ENCODE assay signal across 10 cellular contexts in genomic region chr10:131135716-131136115, GRCh38.
"Had no signal": no experiment of that assay in that cellular context is flagged by ENCODE, and none has a peak within 500 bp of the region (broad histone marks: within the 10 kb centered on the region; RNA-seq: fewer than 3 reads in every experiment).

No MANE protein-coding gene starts in this region.

- FAIRE-seq: HTR-8/SVneo, K562 had no signal

- DNase-seq: GM23248, GOT3, H7, HFFc6, IMR-90, KG1 had no signal

- H3K9ac ChIP-seq: GM23248 had no signal

- H3K4me3 ChIP-seq: GM23248, HAP-1, K562 had no signal

- H3K27ac Mint-ChIP-seq: HFFc6 had no signal

- H3K4me3 Mint-ChIP-seq: HFFc6 had no signal

- H3K27ac ChIP-seq: GM23248, HL-60 had no signal

- H3K9me3 ChIP-seq: HAP-1 had no signal

- H3K4me1 ChIP-seq: HAP-1 had no signal

- H3K36me3 ChIP-seq: HAP-1 had no signal
